8 cellular contexts compared by ENCODE assay signal in the genomic region with DNA sequence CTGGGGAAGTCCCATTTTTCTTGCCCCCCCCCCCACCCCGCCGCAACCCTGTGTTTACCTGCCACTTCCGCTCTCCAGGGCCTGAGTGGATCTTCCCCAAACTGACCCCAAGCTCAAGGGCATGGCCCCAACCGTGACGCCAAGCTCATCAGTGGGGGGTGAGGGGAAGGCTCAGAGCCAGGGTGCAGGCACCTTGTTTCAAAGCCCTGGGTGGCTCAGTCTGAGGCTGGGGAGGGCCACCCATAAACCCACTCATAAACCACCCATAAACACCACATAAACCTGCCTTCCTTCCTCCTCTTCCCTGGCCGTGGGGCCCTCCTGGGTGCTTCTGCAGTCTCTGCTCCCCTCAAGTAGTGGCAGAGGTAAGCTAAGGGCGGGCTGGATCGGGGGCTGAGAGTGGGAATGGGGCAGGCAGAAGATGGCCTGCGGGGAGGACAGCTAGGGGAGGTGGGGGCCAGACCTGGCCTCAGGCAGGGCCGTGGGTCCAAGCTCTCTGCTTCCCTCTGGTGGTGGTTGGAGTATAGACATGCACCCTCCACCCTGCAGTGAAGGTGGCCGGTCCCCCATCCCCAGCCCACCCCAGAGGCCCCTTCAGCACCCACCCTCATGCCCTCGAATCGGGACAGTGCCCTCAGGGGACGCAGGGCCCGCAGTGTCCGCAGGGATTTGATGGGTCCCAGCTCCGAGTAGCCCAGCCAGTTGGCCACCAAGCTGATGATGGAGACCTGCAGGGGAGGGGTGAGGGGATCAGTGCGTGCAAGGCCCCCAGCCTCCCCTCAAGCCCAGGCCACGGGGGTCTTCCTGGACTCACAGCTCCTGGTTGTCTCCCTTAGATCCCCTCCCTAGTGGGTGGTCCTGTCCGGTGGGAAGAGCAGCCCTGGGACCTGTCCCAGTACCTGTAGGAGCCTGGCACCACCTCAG. TPM values are rescaled to one million over a fixed set of nuclear protein-coding genes. Genes with fewer than 3 reads are reported as not detected.
DNase-seq lines count a peak whose midpoint lies in the region; ATAC-seq and TF ChIP-seq lines count a peak whose summit lies in the region.

No MANE protein-coding gene starts in this region.

- peak; percentile 54 for ATAC-seq in HG03196 (IDR thresholded peaks at IDR 0.05; ENCODE audit: unreplicated experiment)
- peak; percentile 55 for ATAC-seq in gastroesophageal sphincter

- no peaks in the 10 kb centered on the region for H3K36me3 ChIP-seq in gastroesophageal sphincter

- peak; percentile 81 for TF ChIP-seq CTCF in 22Rv1 (IDR thresholded peaks at IDR 0.05)
- TF ChIP-seq CTCF in GM12875 (IDR thresholded peaks at IDR 0.05; ENCODE audit: borderline replicate concordance, insufficient read depth, low read depth, low read length), result peak; percentile 88
- TF ChIP-seq CTCF in gastroesophageal sphincter (IDR thresholded peaks at IDR 0.05), result peak in 3 of 4 experiments; percentile 24 to 74 (median 58)
- peak; percentile 84 for TF ChIP-seq CTCF in progenitor cell of endocrine pancreas (IDR thresholded peaks at IDR 0.05; ENCODE audit: unreplicated experiment)

- H3K9me3 Mint-ChIP-seq in activated T-helper 2 cell treated with anti-CD3 and anti-CD28 coated beads, Interferon-gamma antibody, Interleukin-2, Interleukin-4, amounts not matched to agents 10 μg/mL and 5 μg/mL and 100 μg/mL, durations not matched to agents 14 hours and 24 hours and 36 hours, result no peaks in the 10 kb centered on the region
- no peaks in the 10 kb centered on the region for H3K9me3 Mint-ChIP-seq in progenitor cell of endocrine pancreas (ENCODE audit: low read depth)

- no peaks in the 10 kb centered on the region for H3K9me3 ChIP-seq in gastroesophageal sphincter

- WGBS in gastroesophageal sphincter (ENCODE audit: low coverage in 1 of 2), 2 donors, result 90% methylated on average over 2 of the region's 20 CpGs; no CpG with 5 or more reads in 1 of the 2 donors

- peaks cover 12% of the 10 kb centered on the region for H3K4me1 Mint-ChIP-seq in activated T-helper 2 cell treated with anti-CD3 and anti-CD28 coated beads, Interferon-gamma antibody, Interleukin-2, Interleukin-4, amounts not matched to agents 10 μg/mL and 5 μg/mL and 100 μg/mL, durations not matched to agents 14 hours and 24 hours and 36 hours (ENCODE audit: low read depth)
- no peaks in the 10 kb centered on the region for H3K4me1 Mint-ChIP-seq in progenitor cell of endocrine pancreas (ENCODE audit: low read depth)

- intact Hi-C loops in activated T-helper 2 cell treated with anti-CD3 and anti-CD28 coated beads, Interferon-gamma antibody, Interleukin-2, Interleukin-4, amounts not matched to agents 10 μg/mL and 5 μg/mL and 100 μg/mL, durations not matched to agents 14 hours and 24 hours and 36 hours (cut with micrococcal nuclease), result loop anchor here (2.0 to 5.0 kb wide), 3 partner anchors 28 to 71 kb away; a partner anchor contains a TSS

- peaks cover 42% of the 10 kb centered on the region for H3K27me3 ChIP-seq in gastroesophageal sphincter

- peak; percentile 15 for DNase-seq in RPMI7951 (ENCODE audit: low read depth)
- peak; percentile 42 for DNase-seq in activated T-helper 2 cell treated with anti-CD3 and anti-CD28 coated beads, Interferon-gamma antibody, Interleukin-2, Interleukin-4, amounts not matched to agents 10 μg/mL and 5 μg/mL and 100 μg/mL, durations not matched to agents 14 hours and 24 hours and 36 hours (ENCODE audit: low spot score)
- peak; percentile 43 for DNase-seq in progenitor cell of endocrine pancreas (ENCODE audit: low spot score, unreplicated experiment)
- DNase-seq in HCEC 1CT, result no peak

- peak overlapping the region; percentile 23 for H3K4me3 Mint-ChIP-seq in activated T-helper 2 cell treated with anti-CD3 and anti-CD28 coated beads, Interferon-gamma antibody, Interleukin-2, Interleukin-4, amounts not matched to agents 10 μg/mL and 5 μg/mL and 100 μg/mL, durations not matched to agents 14 hours and 24 hours and 36 hours (ENCODE audit: low read depth)
- no peak overlapping the region for H3K4me3 Mint-ChIP-seq in progenitor cell of endocrine pancreas (ENCODE audit: low read depth)

- H3K4me1 ChIP-seq in gastroesophageal sphincter, result no peaks in the 10 kb centered on the region

- peak overlapping the region; percentile 23 for H3K4me3 ChIP-seq in GM12875 (ENCODE audit: low read depth, low read length)
- no peak overlapping the region for H3K4me3 ChIP-seq in gastroesophageal sphincter

- H3K36me3 Mint-ChIP-seq in activated T-helper 2 cell treated with anti-CD3 and anti-CD28 coated beads, Interferon-gamma antibody, Interleukin-2, Interleukin-4, amounts not matched to agents 10 μg/mL and 5 μg/mL and 100 μg/mL, durations not matched to agents 14 hours and 24 hours and 36 hours (ENCODE audit: low read depth), result no peaks in the 10 kb centered on the region
- no peaks in the 10 kb centered on the region for H3K36me3 Mint-ChIP-seq in progenitor cell of endocrine pancreas (ENCODE audit: insufficient read depth)

- H3K27ac ChIP-seq in 22Rv1, result no peak overlapping the region
- no peak overlapping the region for H3K27ac ChIP-seq in gastroesophageal sphincter

- no peak for TF ChIP-seq EP300 in gastroesophageal sphincter (IDR thresholded peaks at IDR 0.05)

- peak overlapping the region; percentile 84 for H3K27ac Mint-ChIP-seq in activated T-helper 2 cell treated with anti-CD3 and anti-CD28 coated beads, Interferon-gamma antibody, Interleukin-2, Interleukin-4, amounts not matched to agents 10 μg/mL and 5 μg/mL and 100 μg/mL, durations not matched to agents 14 hours and 24 hours and 36 hours
- H3K27ac Mint-ChIP-seq in progenitor cell of endocrine pancreas, result no peak overlapping the region

- H3K27me3 Mint-ChIP-seq in activated T-helper 2 cell treated with anti-CD3 and anti-CD28 coated beads, Interferon-gamma antibody, Interleukin-2, Interleukin-4, amounts not matched to agents 10 μg/mL and 5 μg/mL and 100 μg/mL, durations not matched to agents 14 hours and 24 hours and 36 hours (ENCODE audit: low read depth), result peaks cover 2% of the 10 kb centered on the region
- H3K27me3 Mint-ChIP-seq in progenitor cell of endocrine pancreas, result peaks cover 3% of the 10 kb centered on the region

- TF ChIP-seq POLR2A in gastroesophageal sphincter (IDR thresholded peaks at IDR 0.05), result no peak

RNA-seq across cellular contexts. Expression of a gene that starts 14.6 kb away (rescaled TPM):
- total RNA-seq in RPMI7951 (2014; rRNA removed; shearing (Covaris generic)), result 0.20 TPM in 1 of 2 replicates, not detected in the other
- total RNA-seq in activated T-helper 2 cell treated with anti-CD3 and anti-CD28 coated beads, Interferon-gamma antibody, Interleukin-2, Interleukin-4, amounts not matched to agents 10 μg/mL and 5 μg/mL and 100 μg/mL, durations not matched to agents 14 hours and 24 hours and 36 hours, result 28.8 and 33.2 TPM in 2 replicates
- total RNA-seq in gastroesophageal sphincter (1 to 10 TPM in 3 of 4 donors, not detected in 1; 2.0 to 5.9 (median 3.3) TPM), progenitor cell of endocrine pancreas (not detected in 2 replicates)

RNA-seq across cellular contexts. Expression of a gene that starts 26.0 kb away (rescaled TPM):
- total RNA-seq in RPMI7951 (2014; rRNA removed; shearing (Covaris generic)), result not detected in 2 replicates
- total RNA-seq in activated T-helper 2 cell treated with anti-CD3 and anti-CD28 coated beads, Interferon-gamma antibody, Interleukin-2, Interleukin-4, amounts not matched to agents 10 μg/mL and 5 μg/mL and 100 μg/mL, durations not matched to agents 14 hours and 24 hours and 36 hours, result 0.11 and 0.14 TPM in 2 replicates
- total RNA-seq in gastroesophageal sphincter (under 1 TPM; 0.15 to 0.47 (median 0.35) TPM), progenitor cell of endocrine pancreas (0.10 and 0.55 TPM in 2 replicates)

RNA-seq across cellular contexts. Expression of a gene that starts 28.1 kb away (rescaled TPM):
- not detected in 2 replicates for total RNA-seq in RPMI7951 (2014; rRNA removed; shearing (Covaris generic))
- not detected in 2 replicates for total RNA-seq in activated T-helper 2 cell treated with anti-CD3 and anti-CD28 coated beads, Interferon-gamma antibody, Interleukin-2, Interleukin-4, amounts not matched to agents 10 μg/mL and 5 μg/mL and 100 μg/mL, durations not matched to agents 14 hours and 24 hours and 36 hours
- not detected for total RNA-seq in gastroesophageal sphincter
- total RNA-seq in progenitor cell of endocrine pancreas, result not detected in 2 replicates

RNA-seq across cellular contexts. Expression of a gene that starts 35.6 kb away (rescaled TPM):
- total RNA-seq in RPMI7951 (2014; rRNA removed; shearing (Covaris generic)), result not detected in 2 replicates
- not detected in 2 replicates for total RNA-seq in activated T-helper 2 cell treated with anti-CD3 and anti-CD28 coated beads, Interferon-gamma antibody, Interleukin-2, Interleukin-4, amounts not matched to agents 10 μg/mL and 5 μg/mL and 100 μg/mL, durations not matched to agents 14 hours and 24 hours and 36 hours
- not detected for total RNA-seq in gastroesophageal sphincter
- total RNA-seq in progenitor cell of endocrine pancreas, result not detected in 2 replicates

RNA-seq across cellular contexts. Expression of a gene that starts 50.3 kb away (rescaled TPM):
- total RNA-seq in RPMI7951 (2014; rRNA removed; shearing (Covaris generic)), result not detected in 2 replicates
- total RNA-seq in activated T-helper 2 cell treated with anti-CD3 and anti-CD28 coated beads, Interferon-gamma antibody, Interleukin-2, Interleukin-4, amounts not matched to agents 10 μg/mL and 5 μg/mL and 100 μg/mL, durations not matched to agents 14 hours and 24 hours and 36 hours, result not detected in 2 replicates
- total RNA-seq in gastroesophageal sphincter, result not detected
- not detected in 2 replicates for total RNA-seq in progenitor cell of endocrine pancreas
